8 cellular contexts compared by ENCODE assay signal in genomic region chr15:51971353-51972133, GRCh38. TPM values are rescaled to one million over a fixed set of nuclear protein-coding genes. Genes with fewer than 3 reads are reported as not detected.
DNase-seq lines count a peak whose midpoint lies in the region; ATAC-seq, FAIRE-seq and TF ChIP-seq lines count a peak whose summit lies in the region.

TSS of gene LEO1 (minus strand) at chr15:51971778. CDS start at chr15:51971745, 33 bp downstream.

- no peak for TF ChIP-seq RAD21 in HepG2 (CRISPR knock-in tag; IDR thresholded peaks at IDR 0.05)

- no peaks in the 10 kb centered on the region; the same call in 1 of the 2 replicates for H3K9me3 ChIP-seq in HepG2 (ENCODE audit: low read length)

- in situ Hi-C loops in HepG2 (cut with HindIII; ENCODE audit: extremely low pct_ligation_motif_present, low pct_unique_long_range_greater_than_20kb), result no loop called here

- BruUV-seq in HepG2 (replicated peaks; lab: Mats Ljungman, UMichigan), result TSS peak; percentile 93

- FAIRE-seq in HepG2 (lab: Jason Lieb, UNC), result peak; percentile 28

- peak within 1 kb of the TSS; percentile 81 for H3K4me2 ChIP-seq in HepG2 (ENCODE audit: low read depth, low read length)

- no peaks in the 10 kb centered on the region for H3K27me3 Mint-ChIP-seq in activated CD4-positive, alpha-beta T cell treated with anti-CD3 and anti-CD28 coated beads, Interleukin-2, amount 10 ng/mL, durations not matched to agents 7 days and 5 days
- H3K27me3 Mint-ChIP-seq in dendritic cell treated with granulocyte-macrophage colony-stimulating factor and Interleukin-4, amounts not matched to agents 40 ng/mL and 50 ng/mL, for 4 days, result no peaks in the 10 kb centered on the region

- H3K27ac Mint-ChIP-seq in activated CD4-positive, alpha-beta T cell treated with anti-CD3 and anti-CD28 coated beads, Interleukin-2, amount 10 ng/mL, durations not matched to agents 7 days and 5 days, result peak within 1 kb of the TSS; percentile 91
- H3K27ac Mint-ChIP-seq in dendritic cell treated with granulocyte-macrophage colony-stimulating factor and Interleukin-4, amounts not matched to agents 40 ng/mL and 50 ng/mL, for 4 days, result peak within 1 kb of the TSS; percentile 95

- 0% methylated on average over 30 of the region's 59 CpGs for WGBS in HepG2 (ENCODE audit: low lambda C conversion rate)

- peaks cover 17% of the 10 kb centered on the region for H3K36me3 Mint-ChIP-seq in activated CD4-positive, alpha-beta T cell treated with anti-CD3 and anti-CD28 coated beads, Interleukin-2, amount 10 ng/mL, durations not matched to agents 7 days and 5 days (ENCODE audit: low read depth)
- peaks cover 30% of the 10 kb centered on the region for H3K36me3 Mint-ChIP-seq in dendritic cell treated with granulocyte-macrophage colony-stimulating factor and Interleukin-4, amounts not matched to agents 40 ng/mL and 50 ng/mL, for 4 days (ENCODE audit: low read depth)

- H3K9me3 Mint-ChIP-seq in activated CD4-positive, alpha-beta T cell treated with anti-CD3 and anti-CD28 coated beads, Interleukin-2, amount 10 ng/mL, durations not matched to agents 7 days and 5 days, result peaks cover 8% of the 10 kb centered on the region
- peaks cover 14% of the 10 kb centered on the region for H3K9me3 Mint-ChIP-seq in dendritic cell treated with granulocyte-macrophage colony-stimulating factor and Interleukin-4, amounts not matched to agents 40 ng/mL and 50 ng/mL, for 4 days

- TF ChIP-seq CTCF in C4-2B (conservative IDR thresholded peaks at IDR 0.05), result no peak; the same call in 1 of the 2 replicates
- peak; percentile 64 for TF ChIP-seq CTCF in HepG2 (CRISPR knock-in tag; IDR thresholded peaks at IDR 0.05)

- H3K4me1 ChIP-seq in HepG2 (ENCODE audit: insufficient read depth, low read length), result peaks cover 41% of the 10 kb centered on the region

- H3K9ac ChIP-seq in HepG2 (ENCODE audit: insufficient read depth, low read depth, low read length), result peak within 1 kb of the TSS; percentile 84

- intact Hi-C loops in dendritic cell treated with granulocyte-macrophage colony-stimulating factor and Interleukin-4, amounts not matched to agents 40 ng/mL and 50 ng/mL, for 4 days (cut with micrococcal nuclease), result no loop called here
- intact Hi-C loops in HepG2 (cut with micrococcal nuclease; ENCODE audit: unreplicated experiment), result loop anchor here (1.0 to 2.0 kb wide), 2 partner anchors 10 to 681 kb away; no protein-coding TSS in a partner anchor

- ATAC-seq in GM19328 (IDR thresholded peaks at IDR 0.05; ENCODE audit: unreplicated experiment), result peak; percentile 70
- ATAC-seq in HG03520 (IDR thresholded peaks at IDR 0.05; ENCODE audit: unreplicated experiment), result peak; percentile 78
- ATAC-seq in HepG2, result peak; percentile 89

- peaks cover 26% of the 10 kb centered on the region for H3K4me1 Mint-ChIP-seq in activated CD4-positive, alpha-beta T cell treated with anti-CD3 and anti-CD28 coated beads, Interleukin-2, amount 10 ng/mL, durations not matched to agents 7 days and 5 days
- peaks cover 20% of the 10 kb centered on the region for H3K4me1 Mint-ChIP-seq in dendritic cell treated with granulocyte-macrophage colony-stimulating factor and Interleukin-4, amounts not matched to agents 40 ng/mL and 50 ng/mL, for 4 days (ENCODE audit: low read depth)

- POLR2A ChIA-PET in activated CD4-positive, alpha-beta T cell treated with anti-CD3 and anti-CD28 coated beads, Interleukin-2, amount 10 ng/mL, durations not matched to agents 7 days and 5 days (lab: Charles Lee), result interaction anchor here (1.3 kb wide), 1 partner anchor 10 kb away, joined by 13 read pairs; no protein-coding TSS in a partner anchor
- POLR2A ChIA-PET in HepG2 (lab: Yijun Ruan, JAX), result interaction anchor here (0.6 to 3.8 kb wide), 30 partner anchors 8 to 708 kb away, joined by 3 to 48 read pairs (median 5); no protein-coding TSS in a partner anchor

- H4K20me1 ChIP-seq in HepG2 (ENCODE audit: insufficient read depth, low read length), result peaks cover 9% of the 10 kb centered on the region; the same call in 1 of the 2 replicates

- CTCF ChIA-PET in activated CD4-positive, alpha-beta T cell treated with anti-CD3 and anti-CD28 coated beads, Interleukin-2, amount 10 ng/mL, durations not matched to agents 7 days and 5 days (lab: Charles Lee), result interaction anchor here (0.8 to 2.0 kb wide), 8 partner anchors 10 to 237 kb away, joined by 3 to 8 read pairs (median 4); no protein-coding TSS in a partner anchor
- CTCF ChIA-PET in HepG2 (lab: Yijun Ruan, JAX; ENCODE audit: low intra/inter-chr PET ratio, low total read pairs), result no interaction called here

- H2AFZ ChIP-seq in HepG2 (ENCODE audit: low read length), result no peak within 1 kb of the TSS

- H3K36me3 ChIP-seq in HepG2 (replicated peaks in 1 of 2; ENCODE audit: control insufficient read depth in 1 of 2, insufficient read depth in 2 of 2, low read length in 2 of 2), result peaks cover 0 to 3% of the 10 kb centered on the region in 2 experiments; a peak in 1 of 5 replicates

- peak within 1 kb of the TSS; percentile 92 for H3K4me3 Mint-ChIP-seq in activated CD4-positive, alpha-beta T cell treated with anti-CD3 and anti-CD28 coated beads, Interleukin-2, amount 10 ng/mL, durations not matched to agents 7 days and 5 days
- peak within 1 kb of the TSS; percentile 93 for H3K4me3 Mint-ChIP-seq in dendritic cell treated with granulocyte-macrophage colony-stimulating factor and Interleukin-4, amounts not matched to agents 40 ng/mL and 50 ng/mL, for 4 days

- DNase-seq in NCI-H526 treated with DMSO at 0.1 percent for 48 hours (lab: John Stamatoyannopoulos, UW) (peak; percentile 93), HepG2 (ENCODE audit: low spot score) (peak; percentile 96)
- peak; percentile 95 for DNase-seq in activated CD4-positive, alpha-beta T cell treated with anti-CD3 and anti-CD28 coated beads, Interleukin-2, amount 10 ng/mL, durations not matched to agents 7 days and 5 days
- peak; percentile 77 for DNase-seq in stimulated activated CD4-positive, alpha-beta T cell treated with anti-CD3 and anti-CD28 coated beads, Interleukin-4, amount 100 ng/mL, for 1 hour

- peak within 1 kb of the TSS; percentile 70 to 100 (median 97) for H3K4me3 ChIP-seq in HepG2 (replicated peaks in 1 of 3; ENCODE audit: insufficient read depth in 1 of 3, low read depth in 2 of 3, low read length in 3 of 3)

- TF ChIP-seq EP300 in HepG2 (IDR thresholded peaks at IDR 0.05; ENCODE audit: low read depth in 2 of 2, low read length in 2 of 2), result no peak
- 0 out of 2 replicates have a peak, but pooled peaks have one; percentile 24 for TF ChIP-seq EP300 in HepG2 (CRISPR knock-in tag; IDR thresholded peaks at IDR 0.05; ENCODE audit: borderline replicate concordance)

- H3K27me3 ChIP-seq in HepG2 (ENCODE audit: control insufficient read depth in 1 of 2, insufficient read depth in 2 of 2, low read length in 2 of 2), result no peaks in the 10 kb centered on the region; a peak in 1 of 5 replicates

- H3K27ac ChIP-seq in C4-2B (peak within 1 kb of the TSS; percentile 100), HepG2 (ENCODE audit: extremely low read length, insufficient read depth, low read length) (peak within 1 kb of the TSS; percentile 79)

- H3K79me2 ChIP-seq in HepG2 (ENCODE audit: insufficient read depth, low read length), result peaks cover 57% of the 10 kb centered on the region

- TF ChIP-seq POLR2A in HepG2 (IDR thresholded peaks at IDR 0.05; ENCODE audit: insufficient read depth in 1 of 2, low read depth in 2 of 2, low read length in 2 of 2), result peak; percentile 76 to 77; a peak in 3 of 4 replicates

TF ChIP-seq in HepG2, 621 proteins besides CTCF, POLR2A, EP300 and RAD21 (continues in another document):
- peak; percentile 77; the same call in 1 of the 2 replicates for TF ChIP-seq ZNF557 (CRISPR knock-in tag; IDR thresholded peaks at IDR 0.05)
- peak; percentile 57; the same call in 1 of the 2 replicates for TF ChIP-seq ZBTB14 (CRISPR knock-in tag; IDR thresholded peaks at IDR 0.05)
- peak; percentile 12; the same call in 1 of the 2 replicates for TF ChIP-seq CHD2 (IDR thresholded peaks at IDR 0.05; ENCODE audit: low read depth, low read length)

RNA-seq across cellular contexts. Expression of gene LEO1, which starts in this region (rescaled TPM):
- total RNA-seq in activated CD4-positive, alpha-beta T cell treated with anti-CD3 and anti-CD28 coated beads, Interleukin-2, amount 10 ng/mL, durations not matched to agents 7 days and 5 days, result 10 to 100 TPM; 32.0 to 34.4 TPM
- total RNA-seq in HepG2 (2016; rRNA removed; fragmentation: Illumina TruSeq; extraction: Trizol), result 60.3 and 103 TPM in 2 replicates
- total RNA-seq in HepG2 (2016; cell fraction: cytosol; rRNA removed; fragmentation: Illumina TruSeq; extraction: Trizol; ENCODE audit: low read depth), result 5.4 and 6.7 TPM in 2 replicates
- total RNA-seq in HepG2 (2016; cell fraction: insoluble cytoplasmic fraction; rRNA removed; fragmentation: Illumina TruSeq; extraction: Trizol), result 59.6 and 98.8 TPM in 2 replicates
- 11.8 and 15.6 TPM in 2 replicates for total RNA-seq in HepG2 (2016; cell fraction: membrane; rRNA removed; fragmentation: Illumina TruSeq; extraction: Trizol)
- 31.2 and 37.2 TPM in 2 replicates for total RNA-seq in HepG2 (2016; cell fraction: nucleus; rRNA removed; fragmentation: Illumina TruSeq; extraction: Trizol)
- 14.8 and 17.0 TPM in 2 replicates for polyA plus RNA-seq in HepG2 (2011; rRNA removed)
- 5.5 and 8.8 TPM in 2 replicates for polyA plus RNA-seq in HepG2 (2011; cell fraction: cytosol; rRNA removed)
- polyA plus RNA-seq in HepG2 (2011; cell fraction: nucleus; rRNA removed), result 6.2 and 9.5 TPM in 2 replicates
- polyA plus RNA-seq in HepG2 (2012), result 53.1 and 82.9 TPM in 2 replicates
- polyA plus RNA-seq in HepG2 (2016; cell fraction: cytosol; fragmentation: Illumina TruSeq; extraction: Trizol; ENCODE audit: low read depth), result 1.7 and 2.5 TPM in 2 replicates
- polyA plus RNA-seq in HepG2 (2016; cell fraction: insoluble cytoplasmic fraction; fragmentation: Illumina TruSeq; extraction: Trizol; ENCODE audit: low read depth), result 95.3 and 96.1 TPM in 2 replicates
- 3.5 and 5.3 TPM in 2 replicates for polyA plus RNA-seq in HepG2 (2016; cell fraction: membrane; fragmentation: Illumina TruSeq; extraction: Trizol; ENCODE audit: low read depth)
- 34.7 and 39.3 TPM in 2 replicates for polyA plus RNA-seq in HepG2 (2016; cell fraction: nucleus; fragmentation: Illumina TruSeq; extraction: Trizol; ENCODE audit: insufficient read depth, low read depth)
- 4.3 TPM in 2 replicates for polyA minus RNA-seq in HepG2 (2011; rRNA and poly(A)+ RNA removed; ENCODE audit: low replicate concordance)
- 14.5 and 17.0 TPM in 2 replicates for polyA minus RNA-seq in HepG2 (2011; cell fraction: cytosol; rRNA and poly(A)+ RNA removed)
- polyA minus RNA-seq in HepG2 (2011; cell fraction: nucleus; rRNA and poly(A)+ RNA removed), result 22.8 and 38.7 TPM in 2 replicates

Comparison
In these comparisons a context has a peak if more than half of its experiments do, and no peak if none do; other contexts are left out.
1. Peak in every context shown above with its lines: DNase-seq, ATAC-seq, H3K4me3 ChIP-seq and H3K27ac ChIP-seq.